ENCODE assay signal across 8 cellular contexts in the genomic region with DNA sequence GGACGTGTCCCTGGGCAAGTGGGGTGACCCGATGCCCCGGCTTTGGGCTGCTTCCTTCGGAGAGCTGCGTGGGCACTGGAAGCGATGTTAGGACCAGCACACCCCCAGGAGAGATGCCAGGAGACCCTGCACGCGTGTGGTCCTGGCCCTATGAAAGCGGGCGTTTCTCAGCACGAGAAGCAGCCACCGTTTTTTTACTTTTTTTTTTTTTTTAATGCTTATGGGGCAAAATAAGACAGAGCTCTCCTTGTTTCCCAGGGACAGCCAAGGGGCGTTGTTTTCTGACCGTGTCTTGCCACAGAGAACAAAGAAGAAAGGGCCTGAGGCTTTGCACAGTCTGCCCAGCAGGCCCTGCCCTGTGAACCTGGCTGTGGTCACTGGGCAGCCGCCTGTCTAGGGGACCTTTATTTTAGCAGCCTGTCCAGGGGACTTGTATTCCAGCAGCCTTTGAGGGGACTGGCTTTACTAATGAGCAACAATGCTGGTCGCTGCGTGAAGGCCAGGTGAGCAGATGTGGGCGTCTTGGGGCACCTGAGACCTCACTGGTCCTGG. TPM values are rescaled to one million over a fixed set of nuclear protein-coding genes. Genes with fewer than 3 reads are reported as not detected.
DNase-seq lines count a peak whose midpoint lies in the region; ATAC-seq and TF ChIP-seq lines count a peak whose summit lies in the region.

No MANE protein-coding gene starts in this region.

- no peaks in the 10 kb centered on the region for H3K9me3 ChIP-seq in CD4-positive, alpha-beta T cell (ENCODE audit: control insufficient read depth, low read length)
- no peaks in the 10 kb centered on the region for H3K9me3 ChIP-seq in ectodermal cell (ENCODE audit: control insufficient read depth, low read length)
- H3K9me3 ChIP-seq in neural cell (ENCODE audit: low read length): no peaks in the 10 kb centered on the region

- H2AFZ ChIP-seq in neural cell (ENCODE audit: low read depth, low read length): no peak overlapping the region

- H3K4me3 ChIP-seq in NB4 (ENCODE audit: low read depth, low read length) (peak overlapping the region; percentile 84), ectodermal cell (ENCODE audit: insufficient read depth, low read depth, low read length) (peak overlapping the region; percentile 67), neural cell (ENCODE audit: low read length) (peak overlapping the region; percentile 68)

- H4K20me1 ChIP-seq in neural cell (ENCODE audit: insufficient read depth): no peaks in the 10 kb centered on the region

- H3K9me3 Mint-ChIP-seq in CD4-positive, alpha-beta T cell: no peaks in the 10 kb centered on the region

- no peaks in the 10 kb centered on the region for H3K27me3 Mint-ChIP-seq in CD4-positive, alpha-beta T cell

- no peak for TF ChIP-seq RAD21 in neural cell (conservative IDR thresholded peaks at IDR 0.05)

- 59% methylated on average over 18 of the region's 18 CpGs for WGBS in ectodermal cell, 2 experiments

- TF ChIP-seq EP300 in neural cell (conservative IDR thresholded peaks at IDR 0.05; ENCODE audit: poor library complexity, severe bottlenecking): no peak

- ATAC-seq in CD4-positive, alpha-beta T cell (ENCODE audit: poor library complexity): no peak
- no peak for ATAC-seq in HG02588 (IDR thresholded peaks at IDR 0.05; ENCODE audit: unreplicated experiment)

- H3K9ac ChIP-seq in neural cell (ENCODE audit: low read length): peak overlapping the region; percentile 42

- H3K9me2 ChIP-seq in neural cell (ENCODE audit: insufficient read depth, low read length): no peaks in the 10 kb centered on the region

- no peak for TF ChIP-seq POLR2A in NB4 (IDR thresholded peaks at IDR 0.05; ENCODE audit: extremely low read depth, insufficient read length)

- intact Hi-C loops in CD4-positive, alpha-beta T cell (cut with DNase I, micrococcal nuclease): loop anchor here in 1 of 2 experiments (2.0 kb wide), 1 partner anchor 148 kb away; the partner anchor contains the start of gene P4HB

- peak overlapping the region; percentile 90 for H3K4me3 Mint-ChIP-seq in CD4-positive, alpha-beta T cell

- H3K36me3 Mint-ChIP-seq in CD4-positive, alpha-beta T cell (ENCODE audit: low read depth): no peaks in the 10 kb centered on the region

- no peak for TF ChIP-seq CTCF in CD4-positive, alpha-beta T cell (IDR thresholded peaks at IDR 0.05)
- TF ChIP-seq CTCF in NB4 (IDR thresholded peaks at IDR 0.05; ENCODE audit: low read depth, low read length): no peak
- TF ChIP-seq CTCF in neural cell (IDR thresholded peaks at IDR 0.05; ENCODE audit: poor library complexity, severe bottlenecking): no peak

- POLR2A ChIA-PET in CD4-positive, alpha-beta T cell (lab: Charles Lee): no interaction called here

- H3K79me2 ChIP-seq in neural cell (replicated peaks; ENCODE audit: insufficient read depth, low read length): no peaks in the 10 kb centered on the region

- peak in 1 of 10 experiments; percentile 30 for DNase-seq in CD4-positive, alpha-beta T cell
- no peak for DNase-seq in NB4 (ENCODE audit: low read depth)
- no peak for DNase-seq in GM19238 (ENCODE audit: insufficient read length, low spot score)
- no peak for DNase-seq in UCSD-AML1 (lab: John Stamatoyannopoulos, UW; ENCODE audit: unreplicated experiment)
- DNase-seq in NCI-H1436 treated with DMSO at 0.1 percent for 48 hours (lab: John Stamatoyannopoulos, UW): no peak

- peak overlapping the region; percentile 51 for H3K4me2 ChIP-seq in neural cell (ENCODE audit: low read length)

- no peak overlapping the region for H3K27ac Mint-ChIP-seq in CD4-positive, alpha-beta T cell

- no peak overlapping the region for H3K27ac ChIP-seq in CD4-positive, alpha-beta T cell (ENCODE audit: low read depth, low read length)
- H3K27ac ChIP-seq in ectodermal cell (ENCODE audit: insufficient read depth, low read depth, low read length, poor library complexity, severe bottlenecking): no peak overlapping the region
- H3K27ac ChIP-seq in neural cell (ENCODE audit: low read length): no peak overlapping the region

- no peaks in the 10 kb centered on the region for H3F3A ChIP-seq in neural cell (ENCODE audit: insufficient read depth, low read length, poor library complexity, severe bottlenecking)

- H3K36me3 ChIP-seq in ectodermal cell (ENCODE audit: control insufficient read depth, insufficient read depth, low read length) (no peaks in the 10 kb centered on the region), neural cell (ENCODE audit: insufficient read depth, low read length) (no peaks in the 10 kb centered on the region)

- peaks cover 37% of the 10 kb centered on the region for H3K4me1 ChIP-seq in ectodermal cell (ENCODE audit: control insufficient read depth, insufficient read depth, low read length)

- no peaks in the 10 kb centered on the region for H3K27me3 ChIP-seq in CD4-positive, alpha-beta T cell (ENCODE audit: control insufficient read depth, insufficient read depth, low read length)
- H3K27me3 ChIP-seq in ectodermal cell (ENCODE audit: control insufficient read depth, insufficient read depth, low read length, poor library complexity, severe bottlenecking) (peaks cover 23% of the 10 kb centered on the region), neural cell (ENCODE audit: insufficient read depth, low read depth, low read length) (peaks cover 8% of the 10 kb centered on the region)

- peaks cover 27% of the 10 kb centered on the region for H3K4me1 Mint-ChIP-seq in CD4-positive, alpha-beta T cell (ENCODE audit: low read depth)

- CTCF ChIA-PET in CD4-positive, alpha-beta T cell (lab: Charles Lee): no interaction called here

TF ChIP-seq in neural cell, 6 proteins besides CTCF, POLR2A, EP300 and RAD21:
- no peak for TF ChIP-seq REST (IDR thresholded peaks at IDR 0.05; ENCODE audit: borderline replicate concordance)
- TF ChIP-seq TAF1 (IDR thresholded peaks at IDR 0.05; ENCODE audit: low read depth): no peak
- TF ChIP-seq MXI1 (conservative IDR thresholded peaks at IDR 0.05; ENCODE audit: poor library complexity, severe bottlenecking): no peak

RNA-seq across cellular contexts. Expression of gene SLC25A10, which starts 1.0 kb away (rescaled TPM):
- total RNA-seq in CD4-positive, alpha-beta T cell: 1 to 10 TPM; 4.6 TPM
- 18.9 TPM for polyA plus RNA-seq in ectodermal cell (2013, experiment 1 of 4)
- polyA plus RNA-seq in ectodermal cell (2013, experiment 2 of 4): 17.2 TPM
- polyA plus RNA-seq in ectodermal cell (2013, experiment 3 of 4): 12.1 TPM
- polyA plus RNA-seq in ectodermal cell (2013, experiment 4 of 4): 13.9 TPM
- 8.7 and 10.3 TPM in 2 replicates for polyA plus RNA-seq in neural cell
- 10.2 and 10.4 TPM in 2 replicates for polyA minus RNA-seq in neural cell

RNA-seq across cellular contexts. Expression of gene MRPL12, which starts 9.9 kb away (rescaled TPM):
- 10 to 100 TPM; 26.2 to 26.5 TPM for total RNA-seq in CD4-positive, alpha-beta T cell
- polyA plus RNA-seq in ectodermal cell (2013, experiment 1 of 4): 83.2 TPM
- polyA plus RNA-seq in ectodermal cell (2013, experiment 2 of 4): 84.6 TPM
- 63.0 TPM for polyA plus RNA-seq in ectodermal cell (2013, experiment 3 of 4)
- 71.5 TPM for polyA plus RNA-seq in ectodermal cell (2013, experiment 4 of 4)
- polyA plus RNA-seq in neural cell: 10.4 and 14.2 TPM in 2 replicates
- polyA minus RNA-seq in neural cell: 4.1 and 6.8 TPM in 2 replicates

RNA-seq across cellular contexts. Expression of gene HGS, which starts 29.3 kb away (rescaled TPM):
- 100 to 1,000 TPM; 118 to 127 TPM for total RNA-seq in CD4-positive, alpha-beta T cell
- polyA plus RNA-seq in ectodermal cell (2013, experiment 1 of 4): 108 TPM
- 108 TPM for polyA plus RNA-seq in ectodermal cell (2013, experiment 2 of 4)
- 95.2 TPM for polyA plus RNA-seq in ectodermal cell (2013, experiment 3 of 4)
- polyA plus RNA-seq in ectodermal cell (2013, experiment 4 of 4): 92.3 TPM
- 81.1 and 97.2 TPM in 2 replicates for polyA plus RNA-seq in neural cell
- 61.5 and 68.2 TPM in 2 replicates for polyA minus RNA-seq in neural cell

RNA-seq across cellular contexts. Expression of gene ARL16, which starts 29.5 kb away (rescaled TPM):
- total RNA-seq in CD4-positive, alpha-beta T cell: 10 to 100 TPM; 35.7 to 38.5 TPM
- polyA plus RNA-seq in ectodermal cell (2013, experiment 1 of 4): 64.0 TPM
- polyA plus RNA-seq in ectodermal cell (2013, experiment 2 of 4): 62.6 TPM
- polyA plus RNA-seq in ectodermal cell (2013, experiment 3 of 4): 48.6 TPM
- 57.1 TPM for polyA plus RNA-seq in ectodermal cell (2013, experiment 4 of 4)
- polyA plus RNA-seq in neural cell: 145 and 156 TPM in 2 replicates
- 61.4 and 62.3 TPM in 2 replicates for polyA minus RNA-seq in neural cell

RNA-seq across cellular contexts. Expression of gene CCDC137, which starts 46.5 kb away (rescaled TPM):
- 10 to 100 TPM; 20.8 to 21.7 TPM for total RNA-seq in CD4-positive, alpha-beta T cell
- polyA plus RNA-seq in ectodermal cell (2013, experiment 1 of 4): 39.7 TPM
- polyA plus RNA-seq in ectodermal cell (2013, experiment 2 of 4): 34.3 TPM
- 30.9 TPM for polyA plus RNA-seq in ectodermal cell (2013, experiment 3 of 4)
- 32.6 TPM for polyA plus RNA-seq in ectodermal cell (2013, experiment 4 of 4)
- 12.2 and 16.1 TPM in 2 replicates for polyA plus RNA-seq in neural cell
- polyA minus RNA-seq in neural cell: 11.1 and 11.4 TPM in 2 replicates
